Comparison of ENCODE assay signal across 1 cellular context in the genomic region with DNA sequence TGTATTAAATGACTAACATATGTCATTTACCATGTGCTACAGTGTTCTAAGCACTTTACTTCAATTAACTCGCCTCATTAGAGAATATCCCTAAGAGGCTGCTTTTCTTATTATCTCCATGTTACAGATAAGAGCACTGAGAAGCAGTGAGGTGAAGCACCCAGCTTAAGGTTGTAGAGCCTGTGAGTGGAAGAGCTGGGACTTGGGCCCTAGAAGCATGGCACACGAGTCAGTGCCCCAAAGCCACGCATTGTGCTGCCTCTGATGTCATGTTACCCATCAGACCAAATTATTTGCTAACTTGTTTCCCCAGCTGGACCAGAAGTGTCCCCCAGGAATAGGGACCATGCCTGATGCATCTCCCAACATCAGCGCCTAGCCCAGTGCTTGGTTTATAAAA.
TF ChIP-seq lines count a peak whose summit lies in the region.

No MANE protein-coding gene starts in this region.

TF ChIP-seq in HepG2, 621 proteins besides CTCF, POLR2A, EP300 and RAD21:
- TF ChIP-seq ZNF3 (CRISPR knock-in tag; IDR thresholded peaks at IDR 0.05) (no peak), ZNF720 (CRISPR knock-in tag; IDR thresholded peaks at IDR 0.05) (no peak), MTA1 (CRISPR knock-in tag; IDR thresholded peaks at IDR 0.05; ENCODE audit: borderline replicate concordance) (0 out of 2 replicates have a peak, but pooled peaks have one; percentile 32)
- TF ChIP-seq, protein P1, sequence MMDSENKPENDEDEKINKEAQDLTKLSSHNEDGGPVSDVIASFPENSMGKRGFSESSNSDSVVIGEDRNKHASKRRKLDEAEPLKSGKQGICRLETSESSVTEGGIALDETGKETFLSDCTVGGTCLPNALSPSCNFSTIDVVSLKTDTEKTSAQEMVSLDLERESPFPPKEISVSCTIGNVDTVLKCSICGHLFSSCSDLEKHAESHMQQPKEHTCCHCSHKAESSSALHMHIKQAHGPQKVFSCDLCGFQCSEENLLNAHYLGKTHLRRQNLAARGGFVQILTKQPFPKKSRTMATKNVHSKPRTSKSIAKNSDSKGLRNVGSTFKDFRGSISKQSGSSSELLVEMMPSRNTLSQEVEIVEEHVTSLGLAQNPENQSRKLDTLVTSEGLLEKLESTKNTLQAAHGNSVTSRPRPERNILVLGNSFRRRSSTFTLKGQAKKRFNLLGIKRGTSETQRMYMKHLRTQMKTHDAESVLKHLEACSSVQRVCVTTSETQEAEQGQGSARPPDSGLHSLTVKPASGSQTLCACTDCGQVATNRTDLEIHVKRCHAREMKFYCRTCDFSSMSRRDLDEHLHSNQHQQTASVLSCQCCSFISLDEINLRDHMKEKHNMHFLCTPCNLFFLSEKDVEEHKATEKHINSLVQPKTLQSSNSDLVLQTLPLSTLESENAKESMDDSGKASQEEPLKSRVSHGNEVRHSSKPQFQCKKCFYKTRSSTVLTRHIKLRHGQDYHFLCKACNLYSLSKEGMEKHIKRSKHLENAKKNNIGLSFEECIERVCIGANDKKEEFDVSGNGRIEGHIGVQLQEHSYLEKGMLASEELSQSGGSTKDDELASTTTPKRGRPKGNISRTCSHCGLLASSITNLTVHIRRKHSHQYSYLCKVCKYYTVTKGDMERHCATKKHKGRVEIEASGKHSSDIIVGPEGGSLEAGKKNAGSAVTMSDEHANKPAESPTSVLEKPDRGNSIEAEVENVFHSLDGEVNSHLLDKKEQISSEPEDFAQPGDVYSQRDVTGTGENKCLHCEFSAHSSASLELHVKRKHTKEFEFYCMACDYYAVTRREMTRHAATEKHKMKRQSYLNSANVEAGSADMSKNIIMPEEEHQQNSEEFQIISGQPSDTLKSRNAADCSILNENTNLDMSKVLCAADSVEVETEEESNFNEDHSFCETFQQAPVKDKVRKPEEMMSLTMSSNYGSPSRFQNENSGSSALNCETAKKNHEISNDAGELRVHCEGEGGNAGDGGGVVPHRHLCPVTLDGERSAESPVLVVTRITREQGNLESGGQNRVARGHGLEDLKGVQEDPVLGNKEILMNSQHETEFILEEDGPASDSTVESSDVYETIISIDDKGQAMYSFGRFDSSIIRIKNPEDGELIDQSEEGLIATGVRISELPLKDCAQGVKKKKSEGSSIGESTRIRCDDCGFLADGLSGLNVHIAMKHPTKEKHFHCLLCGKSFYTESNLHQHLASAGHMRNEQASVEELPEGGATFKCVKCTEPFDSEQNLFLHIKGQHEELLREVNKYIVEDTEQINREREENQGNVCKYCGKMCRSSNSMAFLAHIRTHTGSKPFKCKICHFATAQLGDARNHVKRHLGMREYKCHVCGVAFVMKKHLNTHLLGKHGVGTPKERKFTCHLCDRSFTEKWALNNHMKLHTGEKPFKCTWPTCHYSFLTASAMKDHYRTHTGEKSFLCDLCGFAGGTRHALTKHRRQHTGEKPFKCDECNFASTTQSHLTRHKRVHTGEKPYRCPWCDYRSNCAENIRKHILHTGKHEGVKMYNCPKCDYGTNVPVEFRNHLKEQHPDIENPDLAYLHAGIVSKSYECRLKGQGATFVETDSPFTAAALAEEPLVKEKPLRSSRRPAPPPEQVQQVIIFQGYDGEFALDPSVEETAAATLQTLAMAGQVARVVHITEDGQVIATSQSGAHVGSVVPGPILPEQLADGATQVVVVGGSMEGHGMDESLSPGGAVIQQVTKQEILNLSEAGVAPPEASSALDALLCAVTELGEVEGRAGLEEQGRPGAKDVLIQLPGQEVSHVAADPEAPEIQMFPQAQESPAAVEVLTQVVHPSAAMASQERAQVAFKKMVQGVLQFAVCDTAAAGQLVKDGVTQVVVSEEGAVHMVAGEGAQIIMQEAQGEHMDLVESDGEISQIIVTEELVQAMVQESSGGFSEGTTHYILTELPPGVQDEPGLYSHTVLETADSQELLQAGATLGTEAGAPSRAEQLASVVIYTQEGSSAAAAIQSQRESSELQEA (CRISPR knock-in tag; IDR thresholded peaks at IDR 0.05; ENCODE audit: not compliant biosample characterization) = peak; percentile 24
- TF ChIP-seq, protein P2, sequence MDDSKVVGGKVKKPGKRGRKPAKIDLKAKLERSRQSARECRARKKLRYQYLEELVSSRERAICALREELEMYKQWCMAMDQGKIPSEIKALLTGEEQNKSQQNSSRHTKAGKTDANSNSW (CRISPR knock-in tag; IDR thresholded peaks at IDR 0.05; ENCODE audit: borderline replicate concordance) = 0 out of 2 replicates have a peak, but pooled peaks have one; percentile 27
